17 cellular contexts compared by ENCODE assay signal in genomic region chr10:99330675-99330924, GRCh38. TPM values are rescaled to one million over a fixed set of nuclear protein-coding genes. Genes with fewer than 3 reads are reported as not detected.
DNase-seq lines count a peak whose midpoint lies in the region; FAIRE-seq and TF ChIP-seq lines count a peak whose summit lies in the region.
"Had no signal": no experiment of that assay in that cellular context is flagged by ENCODE, and none has a peak within 500 bp of the region (broad histone marks: within the 10 kb centered on the region; RNA-seq: fewer than 3 reads in every experiment).

No MANE protein-coding gene starts in this region.

- FAIRE-seq in kidney (lab: Jason Lieb, UNC) = no peak
- FAIRE-seq: K562 had no signal

- H3K9me3 ChIP-seq in kidney (ENCODE audit: control insufficient read depth in 1 of 2, low read length in 2 of 2) (no peaks in the 10 kb centered on the region), tibial artery (no peaks in the 10 kb centered on the region), tibial nerve (peaks cover 0 to 8% (median 0%) of the 10 kb centered on the region in 4 donors)
- H3K9me3 ChIP-seq: colonic mucosa, neutrophil, uterus had no signal

- H3K9ac ChIP-seq in kidney (ENCODE audit: low read length in 2 of 2) = no peak overlapping the region

- H3K4me1 ChIP-seq in kidney (ENCODE audit: control insufficient read depth in 1 of 2, insufficient read depth in 1 of 2, low read depth in 1 of 2, low read length in 2 of 2) = peaks cover 0 to 9% of the 10 kb centered on the region in 2 donors
- peaks cover 0 to 21% (median 17%) of the 10 kb centered on the region in 4 donors for H3K4me1 ChIP-seq in tibial artery
- H3K4me1 ChIP-seq in tibial nerve = peaks cover 0 to 16% (median 7%) of the 10 kb centered on the region in 4 donors
- H3K4me1 ChIP-seq: uterus had no signal

- intact Hi-C loops in kidney (cut with DNase I) = no loop called here
- intact Hi-C loops in tibial artery (cut with DNase I; ENCODE audit: low total_unique reads) = no loop called here

- H3K4me3 ChIP-seq in kidney (ENCODE audit: low read length in 2 of 2) = no peak overlapping the region
- peak overlapping the region; percentile 55 to 66 for H3K4me3 ChIP-seq in tibial artery
- no peak overlapping the region for H3K4me3 ChIP-seq in tibial nerve
- H3K4me3 ChIP-seq: K562 had no signal

- H3K27ac Mint-ChIP-seq in activated naive CD4-positive, alpha-beta T cell treated with anti-CD3 and anti-CD28 coated beads, Interleukin-2, amount 50 U/mL, for 24 hours = no peak overlapping the region
- H3K27ac Mint-ChIP-seq in activated naive CD8-positive, alpha-beta T cell = no peak overlapping the region
- H3K27ac Mint-ChIP-seq: activated naive CD4-positive, alpha-beta T cell treated with anti-CD3 and anti-CD28 coated beads, Interleukin-2, amount 50 U/mL, for 72 hours had no signal

- no peaks in the 10 kb centered on the region for H3K36me3 Mint-ChIP-seq in activated naive CD4-positive, alpha-beta T cell treated with anti-CD3 and anti-CD28 coated beads, Interleukin-2, amount 50 U/mL, for 24 hours
- no peaks in the 10 kb centered on the region for H3K36me3 Mint-ChIP-seq in activated naive CD8-positive, alpha-beta T cell

- no peak for TF ChIP-seq POLR2A in tibial nerve (IDR thresholded peaks at IDR 0.05)

- no peak for TF ChIP-seq EP300 in tibial nerve (IDR thresholded peaks at IDR 0.05)

- H3K27ac ChIP-seq in kidney (ENCODE audit: low read depth in 2 of 2, low read length in 2 of 2) = no peak overlapping the region
- no peak overlapping the region for H3K27ac ChIP-seq in tibial artery
- H3K27ac ChIP-seq in tibial nerve = no peak overlapping the region
- H3K27ac ChIP-seq: colonic mucosa, neutrophil, SK-N-MC, spleen, uterus had no signal

- no peak for TF ChIP-seq CTCF in kidney (IDR thresholded peaks at IDR 0.05; ENCODE audit: borderline replicate concordance, extremely low read depth, insufficient read depth)
- TF ChIP-seq CTCF in tibial artery (IDR thresholded peaks at IDR 0.05) = no peak
- no peak for TF ChIP-seq CTCF in tibial nerve (IDR thresholded peaks at IDR 0.05)

- no peaks in the 10 kb centered on the region for H3K9me3 Mint-ChIP-seq in activated naive CD4-positive, alpha-beta T cell treated with anti-CD3 and anti-CD28 coated beads, Interleukin-2, amount 50 U/mL, for 24 hours
- no peaks in the 10 kb centered on the region for H3K9me3 Mint-ChIP-seq in activated naive CD8-positive, alpha-beta T cell (ENCODE audit: low read depth)
- H3K9me3 Mint-ChIP-seq: activated naive CD4-positive, alpha-beta T cell treated with anti-CD3 and anti-CD28 coated beads, Interleukin-2, amount 50 U/mL, for 72 hours had no signal

- H3K36me3 ChIP-seq in kidney (ENCODE audit: control insufficient read depth in 1 of 2, insufficient read depth in 2 of 2, low read length in 2 of 2) = no peaks in the 10 kb centered on the region
- no peaks in the 10 kb centered on the region for H3K36me3 ChIP-seq in tibial artery
- H3K36me3 ChIP-seq in tibial nerve = no peaks in the 10 kb centered on the region
- H3K36me3 ChIP-seq: colonic mucosa, neutrophil, spleen, uterus had no signal

- peaks cover 19% of the 10 kb centered on the region for H3K4me1 Mint-ChIP-seq in activated naive CD4-positive, alpha-beta T cell treated with anti-CD3 and anti-CD28 coated beads, Interleukin-2, amount 50 U/mL, for 24 hours
- peaks cover 12% of the 10 kb centered on the region for H3K4me1 Mint-ChIP-seq in activated naive CD8-positive, alpha-beta T cell (ENCODE audit: low read depth)

- WGBS in tibial nerve, 2 donors = 51 to 63% methylated on average over 13 to 17 of the region's 17 CpGs

- DNase-seq in activated naive CD4-positive, alpha-beta T cell treated with anti-CD3 and anti-CD28 coated beads, Interleukin-2, amount 50 U/mL, for 16 hours = no peak
- DNase-seq in kidney (peak; percentile 54), tibial artery (no peak), SW 1271 (lab: John Stamatoyannopoulos, UW) (no peak), tibial nerve (ENCODE audit: low spot score in 2 of 2) (no peak)
- DNase-seq in stimulated activated CD4-positive, alpha-beta T cell treated with anti-CD3 and anti-CD28 coated beads, Interleukin-1b, Interleukin-23, amount 100 ng/mL, for 48 hours = no peak
- DNase-seq: colonic mucosa, DND-41, NCI-H774, spleen, uterus had no signal

- peak overlapping the region; percentile 70 for H3K4me3 Mint-ChIP-seq in activated naive CD4-positive, alpha-beta T cell treated with anti-CD3 and anti-CD28 coated beads, Interleukin-2, amount 50 U/mL, for 24 hours
- H3K4me3 Mint-ChIP-seq in activated naive CD8-positive, alpha-beta T cell = peak overlapping the region; percentile 81

- peaks cover 0 to 26% of the 10 kb centered on the region in 2 donors for H3K27me3 ChIP-seq in tibial artery
- H3K27me3 ChIP-seq in tibial nerve = peaks cover 0 to 60% of the 10 kb centered on the region in 2 donors

- peaks cover 30% of the 10 kb centered on the region for H3K27me3 Mint-ChIP-seq in activated naive CD4-positive, alpha-beta T cell treated with anti-CD3 and anti-CD28 coated beads, Interleukin-2, amount 50 U/mL, for 24 hours
- H3K27me3 Mint-ChIP-seq in activated naive CD8-positive, alpha-beta T cell = peaks cover 31% of the 10 kb centered on the region

RNA-seq across cellular contexts. Expression of gene CNNM1, which starts 1.4 kb away (rescaled TPM):
- total RNA-seq in kidney = 0.85 TPM
- polyA plus RNA-seq in kidney (ENCODE audit: insufficient read depth, low read depth, low replicate concordance) = 0.49 TPM
- total RNA-seq in tibial nerve = under 1 TPM in 1 of 4 donors, not detected in 3; 0.20 TPM
- total RNA-seq: K562 had no signal
- polyA plus RNA-seq: K562 had no signal

Comparison
In these comparisons a context has a peak if more than half of its experiments do, and no peak if none do; other contexts are left out.
1. H3K4me3 ChIP-seq: peak in tibial artery (2 of 2); none in kidney (0 of 2) and tibial nerve (0 of 4).